ENCODE assay signal across 23 cellular contexts in genomic region chr7:2539031-2540028, GRCh38. TPM values are rescaled to one million over a fixed set of nuclear protein-coding genes. Genes with fewer than 3 reads are reported as not detected.
DNase-seq lines count a peak whose midpoint lies in the region; ATAC-seq, FAIRE-seq and TF ChIP-seq lines count a peak whose summit lies in the region.
"Had no signal": no experiment of that assay in that cellular context is flagged by ENCODE, and none has a peak within 500 bp of the region (broad histone marks: within the 10 kb centered on the region; RNA-seq: fewer than 3 reads in every experiment).

No MANE protein-coding gene starts in this region.

- CTCF ChIA-PET in HepG2 (lab: Yijun Ruan, JAX; ENCODE audit: low intra/inter-chr PET ratio, low total read pairs) = no interaction called here

- H3K27me3 ChIP-seq in HepG2 (ENCODE audit: control insufficient read depth in 1 of 2, insufficient read depth in 2 of 2, low read length in 2 of 2) (no peaks in the 10 kb centered on the region), right lobe of liver (no peaks in the 10 kb centered on the region), aorta (ENCODE audit: control insufficient read depth in 1 of 2, insufficient read depth in 2 of 2, low read length in 1 of 2) (no peaks in the 10 kb centered on the region)
- H3K27me3 ChIP-seq: body of pancreas, colonic mucosa, thyroid gland had no signal

- H3K4me1 ChIP-seq in HepG2 (ENCODE audit: insufficient read depth, low read length) (no peaks in the 10 kb centered on the region), right lobe of liver (no peaks in the 10 kb centered on the region), mucosa of descending colon (ENCODE audit: low read depth) (no peaks in the 10 kb centered on the region), aorta (ENCODE audit: control insufficient read depth in 1 of 2, insufficient read depth in 2 of 2, low read length in 2 of 2) (no peaks in the 10 kb centered on the region)
- H3K4me1 ChIP-seq: body of pancreas, colonic mucosa, thyroid gland had no signal

- H3K27ac ChIP-seq in HepG2 (ENCODE audit: extremely low read length, insufficient read depth, low read length) (no peak overlapping the region), right lobe of liver (no peak overlapping the region), aorta (ENCODE audit: low read depth in 1 of 2, low read length in 2 of 2) (no peak overlapping the region)
- H3K27ac ChIP-seq: body of pancreas, colonic mucosa, thyroid gland had no signal

- ATAC-seq in HepG2 (0 out of 3 replicates have a peak, but pooled peaks have one; percentile 6), right lobe of liver (no peak), mucosa of descending colon (no peak), aorta (ENCODE audit: low FRiP score) (no peak), GM19467 (IDR thresholded peaks at IDR 0.05; ENCODE audit: unreplicated experiment) (no peak)
- ATAC-seq: body of pancreas, GM12878 had no signal

- no peak overlapping the region for H3K9ac ChIP-seq in HepG2 (ENCODE audit: insufficient read depth, low read depth, low read length)

- intact Hi-C loops in HepG2 (cut with micrococcal nuclease; ENCODE audit: unreplicated experiment) (no loop called here), right lobe of liver (cut with DNase I) (no loop called here), mucosa of descending colon (cut with DNase I, micrococcal nuclease) (no loop called here), aorta (cut with DNase I) (no loop called here)

- TF ChIP-seq RAD21 in HepG2 (CRISPR knock-in tag; IDR thresholded peaks at IDR 0.05) = no peak

- no peak for TF ChIP-seq POLR2A in HepG2 (IDR thresholded peaks at IDR 0.05; ENCODE audit: insufficient read depth in 1 of 2, low read depth in 2 of 2, low read length in 2 of 2)
- TF ChIP-seq POLR2A in right lobe of liver (IDR thresholded peaks at IDR 0.05) = no peak

- no peaks in the 10 kb centered on the region for H4K20me1 ChIP-seq in HepG2 (ENCODE audit: insufficient read depth, low read length)

- peaks cover 12 to 18% of the 10 kb centered on the region in 2 experiments; a peak in 4 of 5 replicates for H3K36me3 ChIP-seq in HepG2 (replicated peaks in 1 of 2; ENCODE audit: control insufficient read depth in 1 of 2, insufficient read depth in 2 of 2, low read length in 2 of 2)
- peaks cover 0 to 36% (median 3%) of the 10 kb centered on the region in 4 donors for H3K36me3 ChIP-seq in right lobe of liver
- no peaks in the 10 kb centered on the region for H3K36me3 ChIP-seq in mucosa of descending colon (ENCODE audit: low read depth)
- peaks cover 0 to 17% of the 10 kb centered on the region in 2 donors for H3K36me3 ChIP-seq in aorta (ENCODE audit: control insufficient read depth in 1 of 2, insufficient read depth in 2 of 2, low read length in 1 of 2)
- H3K36me3 ChIP-seq: colonic mucosa had no signal

- BruUV-seq in HepG2 (replicated peaks; lab: Mats Ljungman, UMichigan) = no TSS peak

- no peaks in the 10 kb centered on the region for H3K9me3 ChIP-seq in HepG2 (ENCODE audit: low read length)
- no peaks in the 10 kb centered on the region for H3K9me3 ChIP-seq in right lobe of liver
- H3K9me3 ChIP-seq in mucosa of descending colon = no peaks in the 10 kb centered on the region
- H3K9me3 ChIP-seq in aorta (ENCODE audit: control insufficient read depth, low read length) = no peaks in the 10 kb centered on the region
- H3K9me3 ChIP-seq: body of pancreas, colonic mucosa, thyroid gland had no signal

- H3K4me3 ChIP-seq in HepG2 (replicated peaks in 1 of 3; ENCODE audit: insufficient read depth in 1 of 3, low read depth in 2 of 3, low read length in 3 of 3) (no peak overlapping the region), right lobe of liver (no peak overlapping the region), mucosa of descending colon (no peak overlapping the region), aorta (ENCODE audit: low read length in 2 of 2) (no peak overlapping the region)
- H3K4me3 ChIP-seq: body of pancreas, colonic mucosa, GM12878, lung, thyroid gland had no signal

- no peak for DNase-seq in HepG2 (ENCODE audit: low spot score)
- no peak for DNase-seq in right lobe of liver
- DNase-seq in epidermal melanocyte (ENCODE audit: insufficient read length, low spot score) = peak; percentile 9
- DNase-seq in mucosa of descending colon = peak in 2 of 3 donors; percentile 24 to 45
- peak; percentile 35 to 75 for DNase-seq in aorta
- DNase-seq in medulla oblongata (ENCODE audit: extremely low spot score) = no peak
- DNase-seq in GM19239 (ENCODE audit: insufficient read length, low spot score) = no peak
- DNase-seq: activated CD4-positive, CD25-positive, alpha-beta regulatory T cell; activated T-cell treated with anti-CD3 and anti-CD28 coated beads, Interleukin-2, amount 50 U/mL, for 72 hours; colonic mucosa; immature natural killer cell; NCI-H1092; NCI-H2081; NCI-H446 treated with DMSO at 0.1 percent for 48 hours; nucleus accumbens; stimulated activated CD4-positive, alpha-beta T cell treated with anti-CD3 and anti-CD28 coated beads, Interleukin-2, amount 100 ng/mL, for 24 hours; T1000; thyroid gland had no signal

- TF ChIP-seq EP300 in HepG2 (IDR thresholded peaks at IDR 0.05; ENCODE audit: low read depth in 2 of 2, low read length in 2 of 2) = no peak
- no peak for TF ChIP-seq EP300 in HepG2 (CRISPR knock-in tag; IDR thresholded peaks at IDR 0.05; ENCODE audit: borderline replicate concordance)

- WGBS in HepG2 (ENCODE audit: low lambda C conversion rate) = 95% methylated on average over 17 of the region's 37 CpGs
- 100% methylated on average over 2 of the region's 37 CpGs for WGBS in right lobe of liver (ENCODE audit: insufficient coverage, low coverage, low lambda C conversion rate, missing lambda C conversion rate)
- WGBS in aorta, 2 donors = 92 to 93% methylated on average over 37 of the region's 37 CpGs

- no peak overlapping the region for H3K4me2 ChIP-seq in HepG2 (ENCODE audit: low read depth, low read length)

- no peak overlapping the region for H2AFZ ChIP-seq in HepG2 (ENCODE audit: low read length)

- in situ Hi-C loops in HepG2 (cut with HindIII; ENCODE audit: extremely low pct_ligation_motif_present, low pct_unique_long_range_greater_than_20kb) = no loop called here

- POLR2A ChIA-PET in HepG2 (lab: Yijun Ruan, JAX) = no interaction called here

- no peaks in the 10 kb centered on the region for H3K79me2 ChIP-seq in HepG2 (ENCODE audit: insufficient read depth, low read length)

- TF ChIP-seq CTCF in HepG2 (CRISPR knock-in tag; IDR thresholded peaks at IDR 0.05) (no peak), right lobe of liver (IDR thresholded peaks at IDR 0.05) (no peak), mucosa of descending colon (IDR thresholded peaks at IDR 0.05) (no peak)

- FAIRE-seq in HepG2 (lab: Jason Lieb, UNC) (no peak), GM19239 (lab: Jason Lieb, UNC) (no peak)
- FAIRE-seq: GM12878, H54 had no signal

RNA-seq across cellular contexts. Expression of gene BRAT1, which starts 16.0 kb away (rescaled TPM):
- total RNA-seq in HepG2 (2016; rRNA removed; fragmentation: Illumina TruSeq; extraction: Trizol) = 16.7 and 20.3 TPM in 2 replicates
- 3.4 and 3.6 TPM in 2 replicates for total RNA-seq in HepG2 (2016; cell fraction: cytosol; rRNA removed; fragmentation: Illumina TruSeq; extraction: Trizol; ENCODE audit: low read depth)
- total RNA-seq in HepG2 (2016; cell fraction: insoluble cytoplasmic fraction; rRNA removed; fragmentation: Illumina TruSeq; extraction: Trizol) = 13.2 and 21.6 TPM in 2 replicates
- total RNA-seq in HepG2 (2016; cell fraction: membrane; rRNA removed; fragmentation: Illumina TruSeq; extraction: Trizol) = 6.7 and 7.9 TPM in 2 replicates
- total RNA-seq in HepG2 (2016; cell fraction: nucleus; rRNA removed; fragmentation: Illumina TruSeq; extraction: Trizol) = 18.7 and 21.1 TPM in 2 replicates
- 10.2 and 14.6 TPM in 2 replicates for polyA plus RNA-seq in HepG2 (2011; rRNA removed)
- 5.0 and 10.7 TPM in 2 replicates for polyA plus RNA-seq in HepG2 (2011; cell fraction: cytosol; rRNA removed)
- 126 and 171 TPM in 2 replicates for polyA plus RNA-seq in HepG2 (2011; cell fraction: nucleus; rRNA removed)
- 10.2 and 14.9 TPM in 2 replicates for polyA plus RNA-seq in HepG2 (2012)
- 1.2 and 1.3 TPM in 2 replicates for polyA plus RNA-seq in HepG2 (2016; cell fraction: cytosol; fragmentation: Illumina TruSeq; extraction: Trizol; ENCODE audit: low read depth)
- polyA plus RNA-seq in HepG2 (2016; cell fraction: insoluble cytoplasmic fraction; fragmentation: Illumina TruSeq; extraction: Trizol; ENCODE audit: low read depth) = 10.1 and 12.8 TPM in 2 replicates
- 3.8 and 4.4 TPM in 2 replicates for polyA plus RNA-seq in HepG2 (2016; cell fraction: membrane; fragmentation: Illumina TruSeq; extraction: Trizol; ENCODE audit: low read depth)
- 43.7 and 48.3 TPM in 2 replicates for polyA plus RNA-seq in HepG2 (2016; cell fraction: nucleus; fragmentation: Illumina TruSeq; extraction: Trizol; ENCODE audit: insufficient read depth, low read depth)
- polyA minus RNA-seq in HepG2 (2011; rRNA and poly(A)+ RNA removed; ENCODE audit: low replicate concordance) = 16.2 and 23.5 TPM in 2 replicates
- 7.9 and 8.9 TPM in 2 replicates for polyA minus RNA-seq in HepG2 (2011; cell fraction: cytosol; rRNA and poly(A)+ RNA removed)
- polyA minus RNA-seq in HepG2 (2011; cell fraction: nucleus; rRNA and poly(A)+ RNA removed) = 10.3 and 10.4 TPM in 2 replicates
- 10 to 100 TPM; 11.1 to 25.9 (median 14.8) TPM for total RNA-seq in right lobe of liver
- 10 to 100 TPM; 20.7 to 27.9 (median 22.1) TPM for total RNA-seq in mucosa of descending colon
- total RNA-seq in aorta = 10 to 100 TPM; 14.8 to 24.3 TPM
- 10 to 100 TPM; 11.8 to 63.9 TPM for polyA plus RNA-seq in aorta

RNA-seq across cellular contexts. Expression of gene IQCE, which starts 19.4 kb away (rescaled TPM):
- 2.5 and 3.0 TPM in 2 replicates for total RNA-seq in HepG2 (2016; rRNA removed; fragmentation: Illumina TruSeq; extraction: Trizol)
- total RNA-seq in HepG2 (2016; cell fraction: cytosol; rRNA removed; fragmentation: Illumina TruSeq; extraction: Trizol; ENCODE audit: low read depth) = 1.8 and 2.7 TPM in 2 replicates
- total RNA-seq in HepG2 (2016; cell fraction: insoluble cytoplasmic fraction; rRNA removed; fragmentation: Illumina TruSeq; extraction: Trizol) = 1.6 and 2.7 TPM in 2 replicates
- 3.0 and 4.1 TPM in 2 replicates for total RNA-seq in HepG2 (2016; cell fraction: membrane; rRNA removed; fragmentation: Illumina TruSeq; extraction: Trizol)
- total RNA-seq in HepG2 (2016; cell fraction: nucleus; rRNA removed; fragmentation: Illumina TruSeq; extraction: Trizol) = 2.9 and 4.3 TPM in 2 replicates
- 1.5 and 1.7 TPM in 2 replicates for polyA plus RNA-seq in HepG2 (2011; rRNA removed)
- 0.54 and 0.68 TPM in 2 replicates for polyA plus RNA-seq in HepG2 (2011; cell fraction: cytosol; rRNA removed)
- polyA plus RNA-seq in HepG2 (2011; cell fraction: nucleus; rRNA removed) = 4.0 and 6.8 TPM in 2 replicates
- polyA plus RNA-seq in HepG2 (2012) = 0.59 and 0.83 TPM in 2 replicates
- 2.5 and 2.6 TPM in 2 replicates for polyA plus RNA-seq in HepG2 (2016; cell fraction: cytosol; fragmentation: Illumina TruSeq; extraction: Trizol; ENCODE audit: low read depth)
- polyA plus RNA-seq in HepG2 (2016; cell fraction: insoluble cytoplasmic fraction; fragmentation: Illumina TruSeq; extraction: Trizol; ENCODE audit: low read depth) = 2.2 and 3.8 TPM in 2 replicates
- 3.3 and 3.7 TPM in 2 replicates for polyA plus RNA-seq in HepG2 (2016; cell fraction: membrane; fragmentation: Illumina TruSeq; extraction: Trizol; ENCODE audit: low read depth)
- polyA plus RNA-seq in HepG2 (2016; cell fraction: nucleus; fragmentation: Illumina TruSeq; extraction: Trizol; ENCODE audit: insufficient read depth, low read depth) = 6.7 and 9.8 TPM in 2 replicates
- 0.62 and 22.8 TPM in 2 replicates for polyA minus RNA-seq in HepG2 (2011; rRNA and poly(A)+ RNA removed; ENCODE audit: low replicate concordance)
- 0.62 and 1.5 TPM in 2 replicates for polyA minus RNA-seq in HepG2 (2011; cell fraction: cytosol; rRNA and poly(A)+ RNA removed)
- polyA minus RNA-seq in HepG2 (2011; cell fraction: nucleus; rRNA and poly(A)+ RNA removed) = 1.5 and 2.2 TPM in 2 replicates
- 1 to 10 TPM; 3.7 to 7.0 (median 4.0) TPM for total RNA-seq in right lobe of liver
- total RNA-seq in mucosa of descending colon = 10 to 100 TPM; 27.9 to 41.2 (median 35.9) TPM
- 10 to 100 TPM; 12.0 to 18.2 TPM for total RNA-seq in aorta
- polyA plus RNA-seq in aorta = 10 to 100 TPM in 1 of 2 donors, 1 to 10 TPM in 1; 6.1 to 10.5 TPM

RNA-seq across cellular contexts. Expression of gene LFNG, which starts 19.8 kb away (rescaled TPM):
- total RNA-seq in HepG2 (2016; rRNA removed; fragmentation: Illumina TruSeq; extraction: Trizol) (0.44 TPM in 1 of 2 replicates, not detected in the other), right lobe of liver (1 to 10 TPM; 1.0 to 4.3 (median 1.7) TPM), mucosa of descending colon (10 to 100 TPM; 31.7 to 95.0 (median 71.7) TPM), aorta (10 to 100 TPM; 14.0 to 30.6 TPM)
- not detected in 2 replicates for total RNA-seq in HepG2 (2016; cell fraction: cytosol; rRNA removed; fragmentation: Illumina TruSeq; extraction: Trizol; ENCODE audit: low read depth)
- 0.18 and 0.80 TPM in 2 replicates for total RNA-seq in HepG2 (2016; cell fraction: insoluble cytoplasmic fraction; rRNA removed; fragmentation: Illumina TruSeq; extraction: Trizol)
- 0.22 and 0.24 TPM in 2 replicates for total RNA-seq in HepG2 (2016; cell fraction: membrane; rRNA removed; fragmentation: Illumina TruSeq; extraction: Trizol)
- 0.19 and 0.81 TPM in 2 replicates for total RNA-seq in HepG2 (2016; cell fraction: nucleus; rRNA removed; fragmentation: Illumina TruSeq; extraction: Trizol)
- polyA plus RNA-seq in HepG2 (2011; rRNA removed) (1.5 and 1.6 TPM in 2 replicates), aorta (1 to 10 TPM; 2.3 to 5.8 TPM)
- 1.1 and 2.1 TPM in 2 replicates for polyA plus RNA-seq in HepG2 (2011; cell fraction: cytosol; rRNA removed)
- 3.6 and 4.6 TPM in 2 replicates for polyA plus RNA-seq in HepG2 (2011; cell fraction: nucleus; rRNA removed)
- polyA plus RNA-seq in HepG2 (2012) = 0.72 and 1.2 TPM in 2 replicates
- 0.07 and 0.11 TPM in 2 replicates for polyA plus RNA-seq in HepG2 (2016; cell fraction: cytosol; fragmentation: Illumina TruSeq; extraction: Trizol; ENCODE audit: low read depth)
- polyA plus RNA-seq in HepG2 (2016; cell fraction: insoluble cytoplasmic fraction; fragmentation: Illumina TruSeq; extraction: Trizol; ENCODE audit: low read depth) = 0.16 TPM in 1 of 2 replicates, not detected in the other
- 0.12 and 0.18 TPM in 2 replicates for polyA plus RNA-seq in HepG2 (2016; cell fraction: membrane; fragmentation: Illumina TruSeq; extraction: Trizol; ENCODE audit: low read depth)
- polyA plus RNA-seq in HepG2 (2016; cell fraction: nucleus; fragmentation: Illumina TruSeq; extraction: Trizol; ENCODE audit: insufficient read depth, low read depth) = 0.70 and 1.00 TPM in 2 replicates
- polyA minus RNA-seq in HepG2 (2011; rRNA and poly(A)+ RNA removed; ENCODE audit: low replicate concordance) = 3.4 and 11.1 TPM in 2 replicates
- polyA minus RNA-seq in HepG2 (2011; cell fraction: cytosol; rRNA and poly(A)+ RNA removed) = 1.5 TPM in 2 replicates
- polyA minus RNA-seq in HepG2 (2011; cell fraction: nucleus; rRNA and poly(A)+ RNA removed) = 2.4 and 4.6 TPM in 2 replicates

Comparison
In these comparisons a context has a peak if more than half of its experiments do, and no peak if none do; other contexts are left out.
1. DNase-seq: peak in epidermal melanocyte (single experiment), mucosa of descending colon (2 of 3) and aorta (2 of 2); none in HepG2 (single experiment), right lobe of liver (0 of 3), medulla oblongata (single experiment) and GM19239 (single experiment).